22 cellular contexts compared by ENCODE assay signal in genomic region chr17:79630821-79631639, GRCh38. TPM values are rescaled to one million over a fixed set of nuclear protein-coding genes. Genes with fewer than 3 reads are reported as not detected.
DNase-seq lines count a peak whose midpoint lies in the region; ATAC-seq and TF ChIP-seq lines count a peak whose summit lies in the region.
"Had no signal": no experiment of that assay in that cellular context is flagged by ENCODE, and none has a peak within 500 bp of the region (broad histone marks: within the 10 kb centered on the region; RNA-seq: fewer than 3 reads in every experiment).

No MANE protein-coding gene starts in this region.

- H3K27ac ChIP-seq in RWPE2 (ENCODE audit: poor library complexity, severe bottlenecking): no peak overlapping the region
- no peak overlapping the region for H3K27ac ChIP-seq in sigmoid colon
- H3K27ac ChIP-seq: gastroesophageal sphincter had no signal

- no peak for TF ChIP-seq EP300 in sigmoid colon (IDR thresholded peaks at IDR 0.05)

- H3K36me3 ChIP-seq in RWPE2 (ENCODE audit: low read depth) (no peaks in the 10 kb centered on the region), sigmoid colon (peaks cover 0 to 16% (median 0%) of the 10 kb centered on the region in 4 donors)
- H3K36me3 ChIP-seq: gastroesophageal sphincter had no signal

- H3K9me3 ChIP-seq in RWPE2 (ENCODE audit: severe bottlenecking) (no peaks in the 10 kb centered on the region), sigmoid colon (no peaks in the 10 kb centered on the region)
- H3K9me3 ChIP-seq: gastroesophageal sphincter had no signal

- POLR2A ChIA-PET in activated CD4-positive, alpha-beta memory T cell treated with anti-CD3 and anti-CD28 coated beads, Interleukin-2, amount 10 ng/mL, durations not matched to agents 7 days and 5 days (lab: Charles Lee): no interaction called here
- POLR2A ChIA-PET in activated CD4-positive, alpha-beta memory T cell treated with anti-CD3 and anti-CD28 coated beads for 36 hours (lab: Charles Lee): no interaction called here

- H3K4me3 ChIP-seq in RWPE2 (ENCODE audit: severe bottlenecking) (no peak overlapping the region), sigmoid colon (no peak overlapping the region)
- H3K4me3 ChIP-seq: gastroesophageal sphincter had no signal

- DNase-seq in activated CD4-positive, alpha-beta memory T cell treated with anti-CD3 and anti-CD28 coated beads, Interleukin-2, amount 10 ng/mL, durations not matched to agents 7 days and 5 days: peak; percentile 7
- DNase-seq in activated CD4-positive, alpha-beta memory T cell treated with anti-CD3 and anti-CD28 coated beads for 36 hours: no peak
- peak; percentile 23 for DNase-seq in RWPE2 (ENCODE audit: low spot score)
- peak; percentile 5 for DNase-seq in iPS-NIHi11 (ENCODE audit: low spot score)
- DNase-seq in sigmoid colon: peak; percentile 18
- DNase-seq in KBM-7: no peak
- DNase-seq in NOMO-1 treated with DMSO at 0.1 percent for 48 hours (lab: John Stamatoyannopoulos, UW; ENCODE audit: unreplicated experiment): no peak
- no peak for DNase-seq in SW480 (ENCODE audit: low spot score)
- DNase-seq: mammary epithelial cell; MM.1S; NCI-H1694; NCI-H226; stimulated activated naive B cell treated with anti-CD40 and anti-IgM and Interleukin-4, amounts not matched to agents 10 μg/mL and 1 μg/mL and 100 μg/mL, for 72 hours; SW 1271; trophoblast cell had no signal

- CTCF ChIA-PET in activated CD4-positive, alpha-beta memory T cell treated with anti-CD3 and anti-CD28 coated beads, Interleukin-2, amount 10 ng/mL, durations not matched to agents 7 days and 5 days (lab: Charles Lee): no interaction called here
- CTCF ChIA-PET in activated CD4-positive, alpha-beta memory T cell treated with anti-CD3 and anti-CD28 coated beads for 36 hours (lab: Charles Lee): no interaction called here

- no peak for TF ChIP-seq POLR2A in sigmoid colon (IDR thresholded peaks at IDR 0.05)

- no peaks in the 10 kb centered on the region for H3K36me3 Mint-ChIP-seq in activated CD4-positive, alpha-beta memory T cell treated with anti-CD3 and anti-CD28 coated beads, Interleukin-2, amount 10 ng/mL, durations not matched to agents 7 days and 5 days (ENCODE audit: low read depth)
- H3K36me3 Mint-ChIP-seq in activated CD4-positive, alpha-beta memory T cell treated with anti-CD3 and anti-CD28 coated beads for 36 hours: no peaks in the 10 kb centered on the region
- H3K36me3 Mint-ChIP-seq: activated naive CD8-positive, alpha-beta T cell; brain; naive thymus-derived CD8-positive, alpha-beta T cell; stimulated activated naive B cell treated with anti-CD40 and anti-IgM and Interleukin-4, amounts not matched to agents 10 μg/mL and 1 μg/mL and 100 μg/mL, for 72 hours had no signal

- no peak overlapping the region for H3K4me3 Mint-ChIP-seq in activated CD4-positive, alpha-beta memory T cell treated with anti-CD3 and anti-CD28 coated beads, Interleukin-2, amount 10 ng/mL, durations not matched to agents 7 days and 5 days
- no peak overlapping the region for H3K4me3 Mint-ChIP-seq in activated CD4-positive, alpha-beta memory T cell treated with anti-CD3 and anti-CD28 coated beads for 36 hours
- H3K4me3 Mint-ChIP-seq: activated naive CD8-positive, alpha-beta T cell; CD4-positive, alpha-beta T cell; naive thymus-derived CD8-positive, alpha-beta T cell; stimulated activated naive B cell treated with anti-CD40 and anti-IgM and Interleukin-4, amounts not matched to agents 10 μg/mL and 1 μg/mL and 100 μg/mL, for 72 hours had no signal

- H3K27me3 ChIP-seq in RWPE2 (ENCODE audit: insufficient read depth, poor library complexity, severe bottlenecking) (peaks cover 64% of the 10 kb centered on the region), sigmoid colon (no peaks in the 10 kb centered on the region)

- H3K27ac Mint-ChIP-seq in activated CD4-positive, alpha-beta memory T cell treated with anti-CD3 and anti-CD28 coated beads, Interleukin-2, amount 10 ng/mL, durations not matched to agents 7 days and 5 days: no peak overlapping the region
- no peak overlapping the region for H3K27ac Mint-ChIP-seq in activated CD4-positive, alpha-beta memory T cell treated with anti-CD3 and anti-CD28 coated beads for 36 hours
- H3K27ac Mint-ChIP-seq: activated naive CD8-positive, alpha-beta T cell; CD4-positive, alpha-beta T cell; stimulated activated naive B cell treated with anti-CD40 and anti-IgM and Interleukin-4, amounts not matched to agents 10 μg/mL and 1 μg/mL and 100 μg/mL, for 72 hours had no signal

- in situ Hi-C loops in KBM-7 (cut with MboI; ENCODE audit: low pct_unique_long_range_greater_than_20kb, low sequenced_read_pairs): no loop called here

- no peak for ATAC-seq in RWPE2 (ENCODE audit: low read depth)
- ATAC-seq: gastroesophageal sphincter; naive thymus-derived CD8-positive, alpha-beta T cell; stimulated activated naive B cell treated with anti-CD40 and anti-IgM and Interleukin-4, amounts not matched to agents 10 μg/mL and 1 μg/mL and 100 μg/mL, for 72 hours had no signal

- intact Hi-C loops in activated CD4-positive, alpha-beta memory T cell treated with anti-CD3 and anti-CD28 coated beads for 36 hours (cut with micrococcal nuclease): no loop called here
- intact Hi-C loops in sigmoid colon (cut with DNase I): no loop called here

- H3K4me1 ChIP-seq in RWPE2 (ENCODE audit: insufficient read depth, poor library complexity, severe bottlenecking) (no peaks in the 10 kb centered on the region), sigmoid colon (peaks cover 0 to 5% (median 0%) of the 10 kb centered on the region in 4 donors)
- H3K4me1 ChIP-seq: gastroesophageal sphincter had no signal

- no peaks in the 10 kb centered on the region for H3K4me1 Mint-ChIP-seq in activated CD4-positive, alpha-beta memory T cell treated with anti-CD3 and anti-CD28 coated beads, Interleukin-2, amount 10 ng/mL, durations not matched to agents 7 days and 5 days
- H3K4me1 Mint-ChIP-seq in activated CD4-positive, alpha-beta memory T cell treated with anti-CD3 and anti-CD28 coated beads for 36 hours (ENCODE audit: low read depth): no peaks in the 10 kb centered on the region
- H3K4me1 Mint-ChIP-seq: stimulated activated naive B cell treated with anti-CD40 and anti-IgM and Interleukin-4, amounts not matched to agents 10 μg/mL and 1 μg/mL and 100 μg/mL, for 72 hours had no signal

- no peaks in the 10 kb centered on the region for H3K9me3 Mint-ChIP-seq in activated CD4-positive, alpha-beta memory T cell treated with anti-CD3 and anti-CD28 coated beads, Interleukin-2, amount 10 ng/mL, durations not matched to agents 7 days and 5 days
- H3K9me3 Mint-ChIP-seq in activated CD4-positive, alpha-beta memory T cell treated with anti-CD3 and anti-CD28 coated beads for 36 hours: no peaks in the 10 kb centered on the region
- H3K9me3 Mint-ChIP-seq: CD4-positive, alpha-beta T cell; stimulated activated naive B cell treated with anti-CD40 and anti-IgM and Interleukin-4, amounts not matched to agents 10 μg/mL and 1 μg/mL and 100 μg/mL, for 72 hours had no signal

- H3K27me3 Mint-ChIP-seq in activated CD4-positive, alpha-beta memory T cell treated with anti-CD3 and anti-CD28 coated beads, Interleukin-2, amount 10 ng/mL, durations not matched to agents 7 days and 5 days: peaks cover 6% of the 10 kb centered on the region
- peaks cover 36% of the 10 kb centered on the region for H3K27me3 Mint-ChIP-seq in activated CD4-positive, alpha-beta memory T cell treated with anti-CD3 and anti-CD28 coated beads for 36 hours

- no peak for TF ChIP-seq CTCF in RWPE2 (IDR thresholded peaks at IDR 0.05; ENCODE audit: poor library complexity, severe bottlenecking)
- no peak for TF ChIP-seq CTCF in sigmoid colon (IDR thresholded peaks at IDR 0.05)

- 65 to 70% methylated on average over 21 of the region's 21 CpGs for WGBS in sigmoid colon, 2 donors

RNA-seq across cellular contexts. Expression of gene RBFOX3, which starts 20.2 kb away (rescaled TPM):
- not detected for total RNA-seq in activated CD4-positive, alpha-beta memory T cell treated with anti-CD3 and anti-CD28 coated beads, Interleukin-2, amount 10 ng/mL, durations not matched to agents 7 days and 5 days
- not detected for total RNA-seq in activated CD4-positive, alpha-beta memory T cell treated with anti-CD3 and anti-CD28 coated beads for 36 hours
- 10 to 100 TPM; 30.1 to 82.9 (median 49.5) TPM for total RNA-seq in sigmoid colon
- 1 to 10 TPM in 2 of 3 donors, not detected in 1; 1.2 to 2.4 TPM for polyA plus RNA-seq in sigmoid colon
- total RNA-seq: CD4-positive, alpha-beta T cell; epithelial cell of proximal tubule; mammary epithelial cell; naive thymus-derived CD8-positive, alpha-beta T cell; pulmonary artery endothelial cell had no signal
- polyA plus RNA-seq: mammary epithelial cell; naive thymus-derived CD8-positive, alpha-beta T cell had no signal

Comparison
In these comparisons a context has a peak if more than half of its experiments do, and no peak if none do; other contexts are left out.
1. DNase-seq: peak in activated CD4-positive, alpha-beta memory T cell treated with anti-CD3 and anti-CD28 coated beads, Interleukin-2, amount 10 ng/mL, durations not matched to agents 7 days and 5 days (single experiment), RWPE2 (single experiment), iPS-NIHi11 (single experiment) and sigmoid colon (single experiment); none in activated CD4-positive, alpha-beta memory T cell treated with anti-CD3 and anti-CD28 coated beads for 36 hours (single experiment), KBM-7 (single experiment), NOMO-1 treated with DMSO at 0.1 percent for 48 hours (single experiment) and SW480 (single experiment).
2. RNA of gene RBFOX3, which starts 20.2 kb away (total RNA-seq): 30.1 to 82.9 TPM in sigmoid colon; not detected in activated CD4-positive, alpha-beta memory T cell treated with anti-CD3 and anti-CD28 coated beads for 36 hours and not detected in activated CD4-positive, alpha-beta memory T cell treated with anti-CD3 and anti-CD28 coated beads, Interleukin-2, amount 10 ng/mL, durations not matched to agents 7 days and 5 days; every median in the first group is over 10 times any median in the second.